In genomic region chr2:197165020-197165419, GRCh38 we compare ENCODE assay signal across 1 cellular context.
TF ChIP-seq lines count a peak whose summit lies in the region.

No MANE protein-coding gene starts in this region.

TF ChIP-seq in H1, 55 proteins besides CTCF, POLR2A, EP300 and RAD21 (continued from another document):
- TF ChIP-seq, protein P1, sequence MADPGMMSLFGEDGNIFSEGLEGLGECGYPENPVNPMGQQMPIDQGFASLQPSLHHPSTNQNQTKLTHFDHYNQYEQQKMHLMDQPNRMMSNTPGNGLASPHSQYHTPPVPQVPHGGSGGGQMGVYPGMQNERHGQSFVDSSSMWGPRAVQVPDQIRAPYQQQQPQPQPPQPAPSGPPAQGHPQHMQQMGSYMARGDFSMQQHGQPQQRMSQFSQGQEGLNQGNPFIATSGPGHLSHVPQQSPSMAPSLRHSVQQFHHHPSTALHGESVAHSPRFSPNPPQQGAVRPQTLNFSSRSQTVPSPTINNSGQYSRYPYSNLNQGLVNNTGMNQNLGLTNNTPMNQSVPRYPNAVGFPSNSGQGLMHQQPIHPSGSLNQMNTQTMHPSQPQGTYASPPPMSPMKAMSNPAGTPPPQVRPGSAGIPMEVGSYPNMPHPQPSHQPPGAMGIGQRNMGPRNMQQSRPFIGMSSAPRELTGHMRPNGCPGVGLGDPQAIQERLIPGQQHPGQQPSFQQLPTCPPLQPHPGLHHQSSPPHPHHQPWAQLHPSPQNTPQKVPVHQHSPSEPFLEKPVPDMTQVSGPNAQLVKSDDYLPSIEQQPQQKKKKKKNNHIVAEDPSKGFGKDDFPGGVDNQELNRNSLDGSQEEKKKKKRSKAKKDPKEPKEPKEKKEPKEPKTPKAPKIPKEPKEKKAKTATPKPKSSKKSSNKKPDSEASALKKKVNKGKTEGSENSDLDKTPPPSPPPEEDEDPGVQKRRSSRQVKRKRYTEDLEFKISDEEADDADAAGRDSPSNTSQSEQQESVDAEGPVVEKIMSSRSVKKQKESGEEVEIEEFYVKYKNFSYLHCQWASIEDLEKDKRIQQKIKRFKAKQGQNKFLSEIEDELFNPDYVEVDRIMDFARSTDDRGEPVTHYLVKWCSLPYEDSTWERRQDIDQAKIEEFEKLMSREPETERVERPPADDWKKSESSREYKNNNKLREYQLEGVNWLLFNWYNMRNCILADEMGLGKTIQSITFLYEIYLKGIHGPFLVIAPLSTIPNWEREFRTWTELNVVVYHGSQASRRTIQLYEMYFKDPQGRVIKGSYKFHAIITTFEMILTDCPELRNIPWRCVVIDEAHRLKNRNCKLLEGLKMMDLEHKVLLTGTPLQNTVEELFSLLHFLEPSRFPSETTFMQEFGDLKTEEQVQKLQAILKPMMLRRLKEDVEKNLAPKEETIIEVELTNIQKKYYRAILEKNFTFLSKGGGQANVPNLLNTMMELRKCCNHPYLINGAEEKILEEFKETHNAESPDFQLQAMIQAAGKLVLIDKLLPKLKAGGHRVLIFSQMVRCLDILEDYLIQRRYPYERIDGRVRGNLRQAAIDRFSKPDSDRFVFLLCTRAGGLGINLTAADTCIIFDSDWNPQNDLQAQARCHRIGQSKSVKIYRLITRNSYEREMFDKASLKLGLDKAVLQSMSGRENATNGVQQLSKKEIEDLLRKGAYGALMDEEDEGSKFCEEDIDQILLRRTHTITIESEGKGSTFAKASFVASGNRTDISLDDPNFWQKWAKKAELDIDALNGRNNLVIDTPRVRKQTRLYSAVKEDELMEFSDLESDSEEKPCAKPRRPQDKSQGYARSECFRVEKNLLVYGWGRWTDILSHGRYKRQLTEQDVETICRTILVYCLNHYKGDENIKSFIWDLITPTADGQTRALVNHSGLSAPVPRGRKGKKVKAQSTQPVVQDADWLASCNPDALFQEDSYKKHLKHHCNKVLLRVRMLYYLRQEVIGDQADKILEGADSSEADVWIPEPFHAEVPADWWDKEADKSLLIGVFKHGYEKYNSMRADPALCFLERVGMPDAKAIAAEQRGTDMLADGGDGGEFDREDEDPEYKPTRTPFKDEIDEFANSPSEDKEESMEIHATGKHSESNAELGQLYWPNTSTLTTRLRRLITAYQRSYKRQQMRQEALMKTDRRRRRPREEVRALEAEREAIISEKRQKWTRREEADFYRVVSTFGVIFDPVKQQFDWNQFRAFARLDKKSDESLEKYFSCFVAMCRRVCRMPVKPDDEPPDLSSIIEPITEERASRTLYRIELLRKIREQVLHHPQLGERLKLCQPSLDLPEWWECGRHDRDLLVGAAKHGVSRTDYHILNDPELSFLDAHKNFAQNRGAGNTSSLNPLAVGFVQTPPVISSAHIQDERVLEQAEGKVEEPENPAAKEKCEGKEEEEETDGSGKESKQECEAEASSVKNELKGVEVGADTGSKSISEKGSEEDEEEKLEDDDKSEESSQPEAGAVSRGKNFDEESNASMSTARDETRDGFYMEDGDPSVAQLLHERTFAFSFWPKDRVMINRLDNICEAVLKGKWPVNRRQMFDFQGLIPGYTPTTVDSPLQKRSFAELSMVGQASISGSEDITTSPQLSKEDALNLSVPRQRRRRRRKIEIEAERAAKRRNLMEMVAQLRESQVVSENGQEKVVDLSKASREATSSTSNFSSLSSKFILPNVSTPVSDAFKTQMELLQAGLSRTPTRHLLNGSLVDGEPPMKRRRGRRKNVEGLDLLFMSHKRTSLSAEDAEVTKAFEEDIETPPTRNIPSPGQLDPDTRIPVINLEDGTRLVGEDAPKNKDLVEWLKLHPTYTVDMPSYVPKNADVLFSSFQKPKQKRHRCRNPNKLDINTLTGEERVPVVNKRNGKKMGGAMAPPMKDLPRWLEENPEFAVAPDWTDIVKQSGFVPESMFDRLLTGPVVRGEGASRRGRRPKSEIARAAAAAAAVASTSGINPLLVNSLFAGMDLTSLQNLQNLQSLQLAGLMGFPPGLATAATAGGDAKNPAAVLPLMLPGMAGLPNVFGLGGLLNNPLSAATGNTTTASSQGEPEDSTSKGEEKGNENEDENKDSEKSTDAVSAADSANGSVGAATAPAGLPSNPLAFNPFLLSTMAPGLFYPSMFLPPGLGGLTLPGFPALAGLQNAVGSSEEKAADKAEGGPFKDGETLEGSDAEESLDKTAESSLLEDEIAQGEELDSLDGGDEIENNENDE (IDR thresholded peaks at IDR 0.05; ENCODE audit: insufficient replicate concordance, low read length) = no peak
- TF ChIP-seq SAP30 (IDR thresholded peaks at IDR 0.05; ENCODE audit: insufficient read depth, insufficient replicate concordance, low read length) = no peak
- TF ChIP-seq, protein P2, sequence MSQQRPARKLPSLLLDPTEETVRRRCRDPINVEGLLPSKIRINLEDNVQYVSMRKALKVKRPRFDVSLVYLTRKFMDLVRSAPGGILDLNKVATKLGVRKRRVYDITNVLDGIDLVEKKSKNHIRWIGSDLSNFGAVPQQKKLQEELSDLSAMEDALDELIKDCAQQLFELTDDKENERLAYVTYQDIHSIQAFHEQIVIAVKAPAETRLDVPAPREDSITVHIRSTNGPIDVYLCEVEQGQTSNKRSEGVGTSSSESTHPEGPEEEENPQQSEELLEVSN (IDR thresholded peaks at IDR 0.05) = no peak
- TF ChIP-seq CBX8 (IDR thresholded peaks at IDR 0.05; ENCODE audit: borderline replicate concordance, low read depth, low read length) = no peak
